1 cellular context compared by ENCODE assay signal in genomic region chr14:92348154-92348553, GRCh38.
TF ChIP-seq lines count a peak whose summit lies in the region.

No MANE protein-coding gene starts in this region.

TF ChIP-seq in HEK293, 187 proteins besides CTCF, POLR2A, EP300 and RAD21 (continued from another document):
- TF ChIP-seq, protein P1, sequence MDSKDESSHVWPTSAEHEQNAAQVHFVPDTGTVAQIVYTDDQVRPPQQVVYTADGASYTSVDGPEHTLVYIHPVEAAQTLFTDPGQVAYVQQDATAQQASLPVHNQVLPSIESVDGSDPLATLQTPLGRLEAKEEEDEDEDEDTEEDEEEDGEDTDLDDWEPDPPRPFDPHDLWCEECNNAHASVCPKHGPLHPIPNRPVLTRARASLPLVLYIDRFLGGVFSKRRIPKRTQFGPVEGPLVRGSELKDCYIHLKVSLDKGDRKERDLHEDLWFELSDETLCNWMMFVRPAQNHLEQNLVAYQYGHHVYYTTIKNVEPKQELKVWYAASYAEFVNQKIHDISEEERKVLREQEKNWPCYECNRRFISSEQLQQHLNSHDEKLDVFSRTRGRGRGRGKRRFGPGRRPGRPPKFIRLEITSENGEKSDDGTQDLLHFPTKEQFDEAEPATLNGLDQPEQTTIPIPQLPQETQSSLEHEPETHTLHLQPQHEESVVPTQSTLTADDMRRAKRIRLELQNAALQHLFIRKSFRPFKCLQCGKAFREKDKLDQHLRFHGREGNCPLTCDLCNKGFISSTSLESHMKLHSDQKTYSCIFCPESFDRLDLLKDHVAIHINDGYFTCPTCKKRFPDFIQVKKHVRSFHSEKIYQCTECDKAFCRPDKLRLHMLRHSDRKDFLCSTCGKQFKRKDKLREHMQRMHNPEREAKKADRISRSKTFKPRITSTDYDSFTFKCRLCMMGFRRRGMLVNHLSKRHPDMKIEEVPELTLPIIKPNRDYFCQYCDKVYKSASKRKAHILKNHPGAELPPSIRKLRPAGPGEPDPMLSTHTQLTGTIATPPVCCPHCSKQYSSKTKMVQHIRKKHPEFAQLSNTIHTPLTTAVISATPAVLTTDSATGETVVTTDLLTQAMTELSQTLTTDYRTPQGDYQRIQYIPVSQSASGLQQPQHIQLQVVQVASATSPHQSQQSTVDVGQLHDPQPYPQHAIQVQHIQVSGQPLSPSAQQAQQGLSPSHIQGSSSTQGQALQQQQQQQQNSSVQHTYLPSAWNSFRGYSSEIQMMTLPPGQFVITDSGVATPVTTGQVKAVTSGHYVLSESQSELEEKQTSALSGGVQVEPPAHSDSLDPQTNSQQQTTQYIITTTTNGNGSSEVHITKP (tag by site-specific recombination; IDR thresholded peaks at IDR 0.05) = no peak
- no peak for TF ChIP-seq ZNF585B (tag by site-specific recombination; IDR thresholded peaks at IDR 0.05)
- peak; percentile 51; the same call in 1 of the 2 replicates for TF ChIP-seq OSR2 (tag by site-specific recombination; IDR thresholded peaks at IDR 0.05)
- TF ChIP-seq OVOL3 (tag by site-specific recombination; IDR thresholded peaks at IDR 0.05) = 0 out of 2 replicates have a peak, but pooled peaks have one; percentile 34
- TF ChIP-seq ZNF433 (tag by site-specific recombination; IDR thresholded peaks at IDR 0.05; ENCODE audit: low read depth) = no peak
TF ChIP-seq in HEK293: peak in this region for 9.
